8 cellular contexts compared by ENCODE assay signal in genomic region chr5:132385321-132386105, GRCh38. TPM values are rescaled to one million over a fixed set of nuclear protein-coding genes. Genes with fewer than 3 reads are reported as not detected.
DNase-seq lines count a peak whose midpoint lies in the region; ATAC-seq, FAIRE-seq and TF ChIP-seq lines count a peak whose summit lies in the region.

No MANE protein-coding gene starts in this region.

- H3K23ac ChIP-seq in H1 (ENCODE audit: insufficient read length) = no peak overlapping the region

- H3K36me3 ChIP-seq in BE2C (no peaks in the 10 kb centered on the region), H1 (ENCODE audit: control insufficient read depth in 2 of 4, insufficient read depth in 4 of 4, low read length in 3 of 4) (no peaks in the 10 kb centered on the region), mucosa of stomach (ENCODE audit: control insufficient read depth, insufficient read depth, low read length) (peaks cover 7% of the 10 kb centered on the region)

- H3K56ac ChIP-seq in H1 (replicated peaks; ENCODE audit: insufficient read length, low read depth, low read length) = no peak overlapping the region

- H3K4me1 Mint-ChIP-seq in activated CD8-positive, alpha-beta T cell treated with anti-CD3 and anti-CD28 coated beads, Interleukin-2, amount 10 ng/mL, durations not matched to agents 7 days and 5 days (ENCODE audit: low read depth) = peaks cover 49% of the 10 kb centered on the region
- H3K4me1 Mint-ChIP-seq in stimulated activated memory B cell treated with anti-CD40 and anti-IgM and Interleukin-4, amounts not matched to agents 10 μg/mL and 1 μg/mL and 100 μg/mL, for 72 hours = peaks cover 29% of the 10 kb centered on the region

- H3K4me2 ChIP-seq in H1 (ENCODE audit: insufficient read depth in 1 of 2, low read depth in 2 of 2, low read length in 2 of 2) = no peak overlapping the region

- H3K9me3 Mint-ChIP-seq in activated CD8-positive, alpha-beta T cell treated with anti-CD3 and anti-CD28 coated beads, Interleukin-2, amount 10 ng/mL, durations not matched to agents 7 days and 5 days (ENCODE audit: insufficient read depth) = no peaks in the 10 kb centered on the region
- H3K9me3 Mint-ChIP-seq in stimulated activated memory B cell treated with anti-CD40 and anti-IgM and Interleukin-4, amounts not matched to agents 10 μg/mL and 1 μg/mL and 100 μg/mL, for 72 hours = no peaks in the 10 kb centered on the region

- no peak overlapping the region for H3K4ac ChIP-seq in H1 (replicated peaks; ENCODE audit: insufficient read length, low read depth, low read length)

- H3K27me3 ChIP-seq in BE2C = no peaks in the 10 kb centered on the region
- H3K27me3 ChIP-seq in H1 (replicated peaks in 1 of 4; ENCODE audit: control insufficient read depth in 3 of 4, extremely low read depth in 1 of 4, insufficient read depth in 3 of 4, low read length in 3 of 4) = no peaks in the 10 kb centered on the region
- H3K27me3 ChIP-seq in mucosa of stomach (ENCODE audit: control insufficient read depth, insufficient read depth, low read length) = no peaks in the 10 kb centered on the region

- peaks cover 0 to 3% of the 10 kb centered on the region in 2 experiments for H4K20me1 ChIP-seq in H1 (replicated peaks in 1 of 2; ENCODE audit: control insufficient read depth in 1 of 2, insufficient read depth in 2 of 2, low read length in 2 of 2)

- no peaks in the 10 kb centered on the region for H3K36me3 Mint-ChIP-seq in activated CD8-positive, alpha-beta T cell treated with anti-CD3 and anti-CD28 coated beads, Interleukin-2, amount 10 ng/mL, durations not matched to agents 7 days and 5 days (ENCODE audit: low read depth)
- H3K36me3 Mint-ChIP-seq in stimulated activated memory B cell treated with anti-CD40 and anti-IgM and Interleukin-4, amounts not matched to agents 10 μg/mL and 1 μg/mL and 100 μg/mL, for 72 hours = peaks cover 2% of the 10 kb centered on the region

- WGBS in H1 (ENCODE audit: extremely low coverage in 1 of 2, insufficient coverage in 1 of 2, insufficient read length in 1 of 2, insufficient replicate concordance in 2 of 2, low coverage in 1 of 2, low lambda C conversion rate in 2 of 2, missing lambda C conversion rate in 1 of 2), 2 experiments = 84% methylated on average over 9 of the region's 9 CpGs; no CpG with 5 or more reads in 1 of the 2 experiments

- no peaks in the 10 kb centered on the region for H3K23me2 ChIP-seq in H1 (ENCODE audit: low read depth, low read length)

- no peak overlapping the region for H3K14ac ChIP-seq in H1 (ENCODE audit: insufficient read length)

- H3K9me3 ChIP-seq in BE2C = no peaks in the 10 kb centered on the region
- no peaks in the 10 kb centered on the region for H3K9me3 ChIP-seq in H1 (ENCODE audit: insufficient read depth in 2 of 2, low read depth in 1 of 2, low read length in 1 of 2)
- no peaks in the 10 kb centered on the region for H3K9me3 ChIP-seq in mucosa of stomach (ENCODE audit: control insufficient read depth, low read length)

- POLR2A ChIA-PET in activated CD8-positive, alpha-beta T cell treated with anti-CD3 and anti-CD28 coated beads, Interleukin-2, amount 10 ng/mL, durations not matched to agents 7 days and 5 days (lab: Charles Lee) = interaction anchor here (1.6 to 3.2 kb wide), 4 partner anchors 86 to 105 kb away, joined by 4 to 28 read pairs (median 6); partner anchors contain the start of gene IRF1
- POLR2A ChIA-PET in H1 (lab: Charles Lee; ENCODE audit: partially characterized antibody) = no interaction called here

- H4K8ac ChIP-seq in H1 (ENCODE audit: extremely low read depth, insufficient read depth, low read length) = 0 out of 2 replicates have a peak overlapping the region, but pooled peaks have one; percentile 14

- CTCF ChIA-PET in activated CD8-positive, alpha-beta T cell treated with anti-CD3 and anti-CD28 coated beads, Interleukin-2, amount 10 ng/mL, durations not matched to agents 7 days and 5 days (lab: Charles Lee) = interaction anchor here (0.9 to 18.8 kb wide), 27 partner anchors 10 to 483 kb away, joined by 3 to 400 read pairs (median 9); no protein-coding TSS in a partner anchor
- CTCF ChIA-PET in H1 (lab: Charles Lee; ENCODE audit: partially characterized antibody) = interaction anchor here (1.0 to 16.4 kb wide), 19 partner anchors 10 to 572 kb away, joined by 3 to 353 read pairs (median 8); partner anchors contain the start of gene IRF1

- no peak overlapping the region for H4K5ac ChIP-seq in H1 (ENCODE audit: insufficient read length, low read depth, low read length)

- peak; percentile 64 for ATAC-seq in activated CD8-positive, alpha-beta T cell treated with anti-CD3 and anti-CD28 coated beads, Interleukin-2, amount 10 ng/mL, durations not matched to agents 7 days and 5 days
- peak; percentile 84 for ATAC-seq in stimulated activated memory B cell treated with anti-CD40 and anti-IgM and Interleukin-4, amounts not matched to agents 10 μg/mL and 1 μg/mL and 100 μg/mL, for 72 hours
- no peak for ATAC-seq in HG03342 (IDR thresholded peaks at IDR 0.05; ENCODE audit: unreplicated experiment)

- DNase-seq in BE2C = peak; percentile 65
- DNase-seq in GM19240 (ENCODE audit: insufficient read length, low spot score) = peak; percentile 56
- peak; percentile 41 for DNase-seq in NCI-H2196 treated with DMSO at 0.1 percent for 48 hours (lab: John Stamatoyannopoulos, UW; ENCODE audit: unreplicated experiment)
- DNase-seq in activated CD8-positive, alpha-beta T cell treated with anti-CD3 and anti-CD28 coated beads, Interleukin-2, amount 10 ng/mL, durations not matched to agents 7 days and 5 days = peak; percentile 82
- DNase-seq in H1 (ENCODE audit: low read depth in 1 of 2, low spot score in 2 of 2) = peak in 1 of 2 experiments; percentile 59

- 0 out of 2 replicates have a peak overlapping the region, but pooled peaks have one; percentile 44 for H2BK5ac ChIP-seq in H1 (ENCODE audit: low read depth, low read length)

- H3K9ac ChIP-seq in H1 (replicated peaks in 1 of 4; ENCODE audit: extremely low read depth in 1 of 4, low read depth in 3 of 4, low read length in 3 of 4) (no peak overlapping the region), mucosa of stomach (ENCODE audit: low read length) (peak overlapping the region; percentile 27)

- H4K91ac ChIP-seq in H1 (replicated peaks; ENCODE audit: insufficient read length, low read length) = peak overlapping the region; percentile 58

- no peak overlapping the region for H2BK120ac ChIP-seq in H1 (replicated peaks; ENCODE audit: low read depth, low read length)

- no peak overlapping the region for H2BK20ac ChIP-seq in H1 (ENCODE audit: low read length)

- H3K27ac Mint-ChIP-seq in activated CD8-positive, alpha-beta T cell treated with anti-CD3 and anti-CD28 coated beads, Interleukin-2, amount 10 ng/mL, durations not matched to agents 7 days and 5 days = peak overlapping the region; percentile 36
- H3K27ac Mint-ChIP-seq in stimulated activated memory B cell treated with anti-CD40 and anti-IgM and Interleukin-4, amounts not matched to agents 10 μg/mL and 1 μg/mL and 100 μg/mL, for 72 hours = peak overlapping the region; percentile 56

- no peak overlapping the region for H2AFZ ChIP-seq in H1 (ENCODE audit: low read length)

- TF ChIP-seq EP300 in H1 (IDR thresholded peaks at IDR 0.05; ENCODE audit: borderline replicate concordance in 1 of 2, low read depth in 2 of 2, low read length in 2 of 2) = no peak

- H3K4me3 Mint-ChIP-seq in activated CD8-positive, alpha-beta T cell treated with anti-CD3 and anti-CD28 coated beads, Interleukin-2, amount 10 ng/mL, durations not matched to agents 7 days and 5 days = no peak overlapping the region
- H3K4me3 Mint-ChIP-seq in stimulated activated memory B cell treated with anti-CD40 and anti-IgM and Interleukin-4, amounts not matched to agents 10 μg/mL and 1 μg/mL and 100 μg/mL, for 72 hours = no peak overlapping the region

- no peak overlapping the region for H2AK5ac ChIP-seq in H1 (ENCODE audit: low read depth, low read length)

- peak; percentile 79 for TF ChIP-seq RAD21 in H1 (IDR thresholded peaks at IDR 0.05 in 1 of 2, conservative IDR thresholded peaks at IDR 0.05 in 1 of 2; ENCODE audit: low read depth in 2 of 2, low read length in 2 of 2)

- no peak for TF ChIP-seq POLR2A in H1 (IDR thresholded peaks at IDR 0.05; ENCODE audit: control extremely low read depth in 1 of 2, low read depth in 2 of 2, low read length in 2 of 2)

- no peak for FAIRE-seq in H1 (lab: Jason Lieb, UNC)

- H3K4me3 ChIP-seq in BE2C (ENCODE audit: low read depth, low read length) (no peak overlapping the region), H1 (ENCODE audit: extremely low read depth in 1 of 4, insufficient read depth in 2 of 4, low read depth in 3 of 4, low read length in 4 of 4) (no peak overlapping the region), mucosa of stomach (ENCODE audit: low read length) (no peak overlapping the region)

- H3K18ac ChIP-seq in H1 (ENCODE audit: extremely low read depth, low read length) = no peak overlapping the region

- no peak overlapping the region for H2BK15ac ChIP-seq in H1 (ENCODE audit: low read length)

- H3K27me3 Mint-ChIP-seq in activated CD8-positive, alpha-beta T cell treated with anti-CD3 and anti-CD28 coated beads, Interleukin-2, amount 10 ng/mL, durations not matched to agents 7 days and 5 days (ENCODE audit: low read depth) = no peaks in the 10 kb centered on the region
- H3K27me3 Mint-ChIP-seq in stimulated activated memory B cell treated with anti-CD40 and anti-IgM and Interleukin-4, amounts not matched to agents 10 μg/mL and 1 μg/mL and 100 μg/mL, for 72 hours = no peaks in the 10 kb centered on the region

- TF ChIP-seq CTCF in BE2C (IDR thresholded peaks at IDR 0.05; ENCODE audit: low read depth, low read length) (peak; percentile 80), H1 (IDR thresholded peaks at IDR 0.05; ENCODE audit: control extremely low read depth in 1 of 3, insufficient read depth in 1 of 3, low read depth in 1 of 3, low read length in 3 of 3) (peak; percentile 69 to 73 (median 69))

- H3K79me1 ChIP-seq in H1 (ENCODE audit: low read depth, low read length) = no peaks in the 10 kb centered on the region

- H2BK12ac ChIP-seq in H1 (ENCODE audit: low read depth, low read length) = peak overlapping the region; percentile 50; the same call in 1 of the 2 replicates

- H3K79me2 ChIP-seq in H1 (ENCODE audit: control insufficient read depth in 1 of 2, insufficient read depth in 2 of 2, low read length in 2 of 2) = no peaks in the 10 kb centered on the region

- H3K4me1 ChIP-seq in BE2C (peaks cover 3% of the 10 kb centered on the region; the same call in 1 of the 2 replicates), H1 (replicated peaks in 1 of 4; ENCODE audit: control insufficient read depth in 3 of 4, insufficient read depth in 4 of 4, low read length in 3 of 4) (peaks cover 0 to 9% (median 3%) of the 10 kb centered on the region in 4 experiments; a peak in 4 of 7 replicates), mucosa of stomach (ENCODE audit: control insufficient read depth, insufficient read depth, low read length) (peaks cover 60% of the 10 kb centered on the region)

- no peak overlapping the region for H3K27ac ChIP-seq in H1 (ENCODE audit: low read depth, low read length)

RNA-seq across cellular contexts. Expression of gene SLC22A5, which starts 16.0 kb away (rescaled TPM):
- 13.7 TPM for polyA plus RNA-seq in BE2C (2012; ENCODE audit: insufficient read depth, insufficient read length, low read depth)
- 1 to 10 TPM; 2.2 to 3.5 TPM for total RNA-seq in activated CD8-positive, alpha-beta T cell treated with anti-CD3 and anti-CD28 coated beads, Interleukin-2, amount 10 ng/mL, durations not matched to agents 7 days and 5 days
- total RNA-seq in H1 (2021; fragmentation: NEBNext Ultra II Directional; extraction: Animal tissue kit (Norgen Biotek cat#: 25700)) = 2.7 and 4.0 TPM in 2 replicates
- polyA plus RNA-seq in H1 (2011; rRNA removed) = 7.3 and 9.0 TPM in 2 replicates
- polyA plus RNA-seq in H1 (2011; cell fraction: cytosol; rRNA removed) = 4.8 TPM
- 21.0 TPM for polyA plus RNA-seq in H1 (2011; cell fraction: nucleus; rRNA removed)
- 3.4 to 4.8 TPM (median 3.8 TPM) in 4 replicates for polyA plus RNA-seq in H1 (2012, experiment 1 of 2)
- polyA plus RNA-seq in H1 (2012, experiment 2 of 2) = 0.71 TPM
- 3.8 TPM for polyA plus RNA-seq in H1 (2013, experiment 1 of 2)
- polyA plus RNA-seq in H1 (2013, experiment 2 of 2) = 3.6 TPM
- 11.7 and 21.8 TPM in 2 replicates for polyA minus RNA-seq in H1 (2011; rRNA and poly(A)+ RNA removed)
- polyA minus RNA-seq in H1 (2011; cell fraction: cytosol; rRNA and poly(A)+ RNA removed) = 3.0 TPM
- 4.6 TPM for polyA minus RNA-seq in H1 (2011; cell fraction: nucleus; rRNA and poly(A)+ RNA removed)
